In the genomic region with DNA sequence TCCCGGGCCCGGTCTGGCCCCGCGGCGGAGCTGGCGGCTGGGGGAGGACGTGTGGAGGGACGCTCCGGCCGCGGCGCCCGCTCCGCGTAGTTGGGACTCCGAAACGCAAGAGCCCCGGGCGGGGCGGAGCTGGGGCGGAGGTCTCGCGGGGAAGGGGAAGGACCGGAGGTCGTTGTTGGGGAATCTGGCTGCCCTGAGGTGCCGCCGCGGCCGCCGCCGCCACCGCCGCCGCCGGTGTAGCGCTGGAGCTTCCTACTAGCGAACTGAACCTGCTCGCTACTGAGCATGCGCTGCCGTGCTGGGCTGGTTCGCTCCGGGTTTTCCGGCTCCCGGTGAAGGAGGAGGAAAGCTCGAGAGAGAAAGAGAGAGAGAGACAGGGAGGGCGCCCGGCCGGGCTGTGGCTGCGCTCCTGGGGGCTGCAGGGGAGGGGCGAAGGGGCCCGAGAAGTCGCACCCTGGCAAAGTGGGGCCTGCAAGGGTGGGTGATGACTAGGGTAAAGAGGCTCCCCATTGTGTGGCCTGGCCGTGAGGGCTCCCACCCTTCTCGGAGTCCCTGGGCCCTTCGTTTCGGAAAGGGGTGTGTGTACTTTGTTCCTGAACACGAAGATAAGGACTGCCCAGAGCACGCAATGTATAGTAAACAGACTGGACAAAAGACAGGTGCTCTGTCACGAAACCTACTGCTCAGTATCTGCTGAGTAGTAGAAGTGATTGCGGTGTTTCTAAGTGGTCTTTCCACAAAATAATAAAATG, we compare ENCODE assay signal across 8 cellular contexts. TPM values are rescaled to one million over a fixed set of nuclear protein-coding genes. Genes with fewer than 3 reads are reported as not detected.
DNase-seq lines count a peak whose midpoint lies in the region; ATAC-seq and TF ChIP-seq lines count a peak whose summit lies in the region.

Gene SOS1, minus strand, starts transcription at position 281 of the 752 bp plus-strand sequence. CDS start 629 bp downstream, outside the sequence.

- no peak for TF ChIP-seq CTCF in AG09309 (IDR thresholded peaks at IDR 0.05; ENCODE audit: control insufficient read depth, insufficient read depth, low read depth, low read length, missing control alignments)
- TF ChIP-seq CTCF in activated B cell treated with CpG ODN at 0.5 μM for 24 hours (IDR thresholded peaks at IDR 0.05) = no peak
- TF ChIP-seq CTCF in cardiac fibroblast (IDR thresholded peaks at IDR 0.05; ENCODE audit: low read depth, low read length) = no peak

- H3K36me3 Mint-ChIP-seq in activated B cell treated with CpG ODN at 0.5 μM for 24 hours (ENCODE audit: low read depth) = peaks cover 24% of the 10 kb centered on the region

- H3K4me1 Mint-ChIP-seq in activated B cell treated with CpG ODN at 0.5 μM for 24 hours = peaks cover 60% of the 10 kb centered on the region

- CTCF ChIA-PET in activated B cell treated with CpG ODN at 0.5 μM for 24 hours (lab: Charles Lee) = interaction anchor here (0.8 to 6.5 kb wide), 13 partner anchors 9 to 609 kb away, joined by 3 to 159 read pairs (median 4); no protein-coding TSS in a partner anchor

- peak within 1 kb of the TSS; percentile 94 for H3K4me3 Mint-ChIP-seq in activated B cell treated with CpG ODN at 0.5 μM for 24 hours

- peak within 1 kb of the TSS; percentile 97 for H3K27ac Mint-ChIP-seq in activated B cell treated with CpG ODN at 0.5 μM for 24 hours

- POLR2A ChIA-PET in activated B cell treated with CpG ODN at 0.5 μM for 24 hours (lab: Charles Lee) = interaction anchor here (0.9 to 4.1 kb wide), 13 partner anchors 8 to 370 kb away, joined by 3 to 46 read pairs (median 6); partner anchors contain the start of genes MAP4K3 and SRSF7

- no peaks in the 10 kb centered on the region for H3K9me3 Mint-ChIP-seq in activated B cell treated with CpG ODN at 0.5 μM for 24 hours

- intact Hi-C loops in activated B cell treated with CpG ODN at 0.5 μM for 24 hours (cut with micrococcal nuclease) = loop anchor here (1.0 to 10.0 kb wide), 5 partner anchors 62 to 1469 kb away; partner anchors contain the start of gene HNRNPLL

- peak; percentile 48 for ATAC-seq in GM19025 (IDR thresholded peaks at IDR 0.05; ENCODE audit: low read depth, unreplicated experiment)
- ATAC-seq in HG03280 (IDR thresholded peaks at IDR 0.05; ENCODE audit: unreplicated experiment) = peak; percentile 45
- peak; percentile 47 for ATAC-seq in activated B cell treated with CpG ODN at 0.5 μM for 24 hours (ENCODE audit: low read depth)

- peak; percentile 73 for DNase-seq in AG09309 (ENCODE audit: low read depth)
- DNase-seq in NCI-H345 (lab: John Stamatoyannopoulos, UW) = peak; percentile 97
- peak; percentile 86 for DNase-seq in activated B cell treated with CpG ODN at 0.5 μM for 24 hours
- DNase-seq in cardiac fibroblast (ENCODE audit: low read depth in 2 of 2) = peak; percentile 94 to 96
- peak; percentile 85 for DNase-seq in iPS-NIHi7 (ENCODE audit: extremely low spot score)
- DNase-seq in smooth muscle cell of the brain vasculature (ENCODE audit: low read depth, low spot score) = peak; percentile 89

- H3K27me3 Mint-ChIP-seq in activated B cell treated with CpG ODN at 0.5 μM for 24 hours = no peaks in the 10 kb centered on the region

- H3K4me3 ChIP-seq in AG09309 (ENCODE audit: control insufficient read depth, low read depth, low read length) (peak within 1 kb of the TSS; percentile 86), cardiac fibroblast (replicated peaks in 1 of 2; ENCODE audit: low read depth in 2 of 2, low read length in 2 of 2) (peak within 1 kb of the TSS; percentile 65 to 74)

RNA-seq across cellular contexts. Expression of gene SOS1, which starts in this region (rescaled TPM):
- 39.2 and 51.9 TPM in 2 replicates for total RNA-seq in activated B cell treated with CpG ODN at 0.5 μM for 24 hours

Comparison
In these comparisons a context has a peak if more than half of its experiments do, and no peak if none do; other contexts are left out.
1. Peak in every context shown above with its lines: DNase-seq, ATAC-seq and H3K4me3 ChIP-seq.